8 cellular contexts compared by ENCODE assay signal in genomic region chr20:49484180-49485140, GRCh38. TPM values are rescaled to one million over a fixed set of nuclear protein-coding genes. Genes with fewer than 3 reads are reported as not detected.
DNase-seq lines count a peak whose midpoint lies in the region; ATAC-seq and TF ChIP-seq lines count a peak whose summit lies in the region.

No MANE protein-coding gene starts in this region.

- H3K4me3 Mint-ChIP-seq in T-cell = peak overlapping the region; percentile 76 to 83 (median 79)

- H3K9me3 ChIP-seq in right cardiac atrium (ENCODE audit: control insufficient read depth, low read length) (no peaks in the 10 kb centered on the region), psoas muscle (no peaks in the 10 kb centered on the region), aorta (ENCODE audit: control insufficient read depth, low read length) (no peaks in the 10 kb centered on the region)

- peak overlapping the region in 1 of 2 donors; percentile 37 for H3K27ac Mint-ChIP-seq in T-cell

- H3K36me3 ChIP-seq in GM06990 (ENCODE audit: control insufficient read depth, insufficient read depth, low read length) (no peaks in the 10 kb centered on the region), psoas muscle (ENCODE audit: insufficient read depth in 1 of 2, low read depth in 1 of 2) (no peaks in the 10 kb centered on the region), aorta (ENCODE audit: control insufficient read depth in 1 of 2, insufficient read depth in 2 of 2, low read length in 1 of 2) (no peaks in the 10 kb centered on the region)

- H3K27ac ChIP-seq in right cardiac atrium (ENCODE audit: low read length) (no peak overlapping the region), psoas muscle (no peak overlapping the region), aorta (ENCODE audit: low read depth in 1 of 2, low read length in 2 of 2) (no peak overlapping the region)

- peak overlapping the region; percentile 43 for H3K4me3 ChIP-seq in GM06990 (replicated peaks; ENCODE audit: low read depth, low read length)
- peak overlapping the region; percentile 58 for H3K4me3 ChIP-seq in right cardiac atrium (ENCODE audit: low read length)
- H3K4me3 ChIP-seq in psoas muscle = peak overlapping the region; percentile 65
- peak overlapping the region; percentile 4 to 18 for H3K4me3 ChIP-seq in aorta (ENCODE audit: low read length in 2 of 2)

- ATAC-seq in T-cell (replicated peaks in 1 of 4) = peak; percentile 77 to 86 (median 81)
- peak; percentile 91 to 93 for ATAC-seq in right cardiac atrium
- ATAC-seq in psoas muscle = peak; percentile 83 to 94 (median 90)
- ATAC-seq in aorta (ENCODE audit: low FRiP score) = peak; percentile 84

- H3K4me1 Mint-ChIP-seq in T-cell = peaks cover 7 to 9% (median 7%) of the 10 kb centered on the region in 3 donors

- WGBS in right cardiac atrium = 1% methylated on average over 61 of the region's 61 CpGs
- WGBS in psoas muscle, 3 donors = 3 to 4% (median 4%) methylated on average over 42 to 61 of the region's 61 CpGs
- 2% methylated on average over 41 to 61 of the region's 61 CpGs for WGBS in aorta, 2 donors

- peaks cover 63 to 71% of the 10 kb centered on the region in 2 donors for H3K27me3 Mint-ChIP-seq in T-cell

- TF ChIP-seq CTCF in GM06990 (IDR thresholded peaks at IDR 0.05; ENCODE audit: insufficient read depth, low read length, poor library complexity, severe bottlenecking) = peak; percentile 53
- peak; percentile 77 for TF ChIP-seq CTCF in psoas muscle (IDR thresholded peaks at IDR 0.05)

- CTCF ChIA-PET in T-cell (lab: Charles Lee) = interaction anchor here in 1 of 2 donors (0.6 to 2.0 kb wide), 5 partner anchors 9 to 517 kb away, joined by 3 to 8 read pairs (median 4); no protein-coding TSS in a partner anchor

- intact Hi-C loops in right cardiac atrium (cut with DNase I) (loop anchor here in 2 of 4 donors (5.0 to 10.0 kb wide), 3 partner anchors 92 to 147 kb away; no protein-coding TSS in a partner anchor), psoas muscle (cut with DNase I) (loop anchor here (1.0 to 10.0 kb wide), 6 partner anchors 48 to 152 kb away; no protein-coding TSS in a partner anchor), aorta (cut with DNase I) (loop anchor here (1.0 to 5.0 kb wide), 2 partner anchors 102 to 150 kb away; no protein-coding TSS in a partner anchor)

- H3K27me3 ChIP-seq in GM06990 (replicated peaks; ENCODE audit: control insufficient read depth, insufficient read depth, low read length) (no peaks in the 10 kb centered on the region), right cardiac atrium (ENCODE audit: control insufficient read depth, insufficient read depth) (no peaks in the 10 kb centered on the region), psoas muscle (ENCODE audit: insufficient read depth in 3 of 3, low read length in 2 of 3) (peaks cover 0 to 10% (median 3%) of the 10 kb centered on the region in 3 donors), aorta (ENCODE audit: control insufficient read depth in 1 of 2, insufficient read depth in 2 of 2, low read length in 1 of 2) (no peaks in the 10 kb centered on the region)

- POLR2A ChIA-PET in T-cell (lab: Charles Lee) = no interaction called here

- peaks cover 2 to 4% (median 3%) of the 10 kb centered on the region in 3 donors for H3K9me3 Mint-ChIP-seq in T-cell

- peak; percentile 43 for DNase-seq in GM06990 (ENCODE audit: extremely low read depth, insufficient read length)
- DNase-seq in NCI-H1105 (lab: John Stamatoyannopoulos, UW) = peak; percentile 87
- peak; percentile 6 to 56 (median 34) for DNase-seq in T-cell
- peak in 54 of 58 donors; percentile 32 to 90 (median 61) for DNase-seq in anterior cingulate cortex (lab: John Stamatoyannopoulos, UW)
- DNase-seq in right cardiac atrium = peak; percentile 86 to 94 (median 92)
- peak; percentile 86 to 91 for DNase-seq in psoas muscle
- peak; percentile 82 to 93 for DNase-seq in aorta
- no peak for DNase-seq in GF-D8 (lab: John Stamatoyannopoulos, UW)

- H3K36me3 Mint-ChIP-seq in T-cell = no peaks in the 10 kb centered on the region

- no peaks in the 10 kb centered on the region for H3K4me1 ChIP-seq in right cardiac atrium (ENCODE audit: control insufficient read depth, insufficient read depth, low read length)
- peaks cover 10% of the 10 kb centered on the region for H3K4me1 ChIP-seq in psoas muscle
- no peaks in the 10 kb centered on the region for H3K4me1 ChIP-seq in aorta (ENCODE audit: control insufficient read depth in 1 of 2, insufficient read depth in 2 of 2, low read length in 2 of 2)

RNA-seq across cellular contexts. Expression of gene KCNB1, which starts 2.0 kb away (rescaled TPM):
- total RNA-seq in T-cell (under 1 TPM in 4 of 5 donors, not detected in 1; 0.03 to 0.13 (median 0.12) TPM), right cardiac atrium (1 to 10 TPM in 2 of 4 donors, under 1 TPM in 2; 0.35 to 1.6 (median 0.79) TPM), psoas muscle (10 to 100 TPM in 2 of 4 donors, 1 to 10 TPM in 2; 5.3 to 44.0 (median 15.6) TPM), aorta (1 to 10 TPM in 1 of 2 donors, under 1 TPM in 1; 0.65 to 2.0 TPM)
- polyA plus RNA-seq in right cardiac atrium (0.66 TPM), psoas muscle (1 to 10 TPM; 1.8 to 3.2 (median 2.5) TPM), aorta (under 1 TPM in 1 of 2 donors, not detected in 1; under 0.01 TPM)

Comparison
In these comparisons a context has a peak if more than half of its experiments do, and no peak if none do; other contexts are left out.
1. H3K4me3 ChIP-seq: peak in every context shown above with its lines; median percentile 65 in psoas muscle; 58 in right cardiac atrium; 43 in GM06990; 11 in aorta.